In genomic region chr12:47775100-47775911, GRCh38 we compare ENCODE assay signal across 1 cellular context.
TF ChIP-seq lines count a peak whose summit lies in the region.

No MANE protein-coding gene starts in this region.

TF ChIP-seq in SK-N-SH, 30 proteins besides CTCF, POLR2A, EP300 and RAD21:
- no peak for TF ChIP-seq ELF1 (IDR thresholded peaks at IDR 0.05)
- TF ChIP-seq CHD2 (IDR thresholded peaks at IDR 0.05; ENCODE audit: low read length, partially characterized antibody), result no peak
- TF ChIP-seq RFX5 (IDR thresholded peaks at IDR 0.05; ENCODE audit: low read length), result no peak
- no peak for TF ChIP-seq SIN3A (IDR thresholded peaks at IDR 0.05; ENCODE audit: borderline replicate concordance, low read depth, low read length)
- TF ChIP-seq YY1 (IDR thresholded peaks at IDR 0.05; ENCODE audit: low read depth), result no peak
- TF ChIP-seq EZH2phosphoT487 (IDR thresholded peaks at IDR 0.05; ENCODE audit: borderline replicate concordance, low read depth), result no peak
- no peak for TF ChIP-seq NRF1 (IDR thresholded peaks at IDR 0.05; ENCODE audit: low read depth, low read length)
TF ChIP-seq in SK-N-SH: peak in this region for 0.
